23 cellular contexts compared by ENCODE assay signal in the genomic region with DNA sequence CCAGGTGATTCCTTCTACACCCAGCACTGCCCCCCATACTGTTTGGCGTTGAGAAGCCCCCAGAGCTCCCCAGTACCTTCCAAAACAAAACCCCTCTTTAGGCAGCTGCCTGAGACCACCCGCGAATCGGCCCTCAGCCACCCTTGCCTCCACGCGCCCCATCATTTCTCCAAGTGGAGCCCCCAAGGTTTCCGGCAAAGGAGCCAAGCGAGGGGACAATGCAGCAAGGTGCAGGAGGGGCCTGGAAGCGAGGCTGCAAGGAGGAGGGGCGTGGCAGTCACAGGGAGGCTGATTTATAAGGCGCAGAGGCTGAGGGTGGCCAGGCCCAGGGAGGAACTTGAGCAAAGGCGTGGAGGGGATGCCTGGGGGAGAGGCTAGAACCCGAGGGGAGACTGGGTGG.
"Had no signal": no experiment of that assay in that cellular context is flagged by ENCODE, and none has a peak within 500 bp of the region (broad histone marks: within the 10 kb centered on the region; RNA-seq: fewer than 3 reads in every experiment).

No MANE protein-coding gene starts in this region.

- H3K4me1 ChIP-seq: gastroesophageal sphincter had no signal

- H3K27me3 Mint-ChIP-seq: activated CD4-positive, alpha-beta memory T cell treated with anti-CD3 and anti-CD28 coated beads, Interleukin-2, amount 10 ng/mL, durations not matched to agents 7 days and 5 days; memory B cell had no signal

- H3K27ac Mint-ChIP-seq: activated CD4-positive, alpha-beta memory T cell treated with anti-CD3 and anti-CD28 coated beads, Interleukin-2, amount 10 ng/mL, durations not matched to agents 7 days and 5 days; endodermal cell; memory B cell; nephron progenitor cell had no signal

- H3K4me3 Mint-ChIP-seq: activated CD4-positive, alpha-beta memory T cell treated with anti-CD3 and anti-CD28 coated beads, Interleukin-2, amount 10 ng/mL, durations not matched to agents 7 days and 5 days; endodermal cell; memory B cell; nephron progenitor cell had no signal

- H3K9me3 Mint-ChIP-seq: activated CD4-positive, alpha-beta memory T cell treated with anti-CD3 and anti-CD28 coated beads, Interleukin-2, amount 10 ng/mL, durations not matched to agents 7 days and 5 days; activated naive CD4-positive, alpha-beta T cell treated with anti-CD3 and anti-CD28 coated beads, Interleukin-2, amount 50 U/mL, for 72 hours; endodermal cell; memory B cell; nephron progenitor cell had no signal

- ATAC-seq: activated naive CD4-positive, alpha-beta T cell treated with anti-CD3 and anti-CD28 coated beads, Interleukin-2, amount 50 U/mL, for 72 hours; gastroesophageal sphincter; left colon had no signal

- H3K9me3 ChIP-seq: colonic mucosa, gastroesophageal sphincter, spleen, stomach, suprapubic skin, tibial nerve had no signal

- H3K4me1 Mint-ChIP-seq: activated CD4-positive, alpha-beta memory T cell treated with anti-CD3 and anti-CD28 coated beads, Interleukin-2, amount 10 ng/mL, durations not matched to agents 7 days and 5 days had no signal

- H3K36me3 Mint-ChIP-seq: activated naive CD4-positive, alpha-beta T cell treated with anti-CD3 and anti-CD28 coated beads, Interleukin-2, amount 50 U/mL, for 72 hours had no signal

- H3K4me3 ChIP-seq: colonic mucosa, gastroesophageal sphincter, spleen, stomach, suprapubic skin, tibial nerve had no signal

- H3K27ac ChIP-seq: colonic mucosa, epithelial cell of prostate, gastroesophageal sphincter, suprapubic skin had no signal

- H3K27me3 ChIP-seq: colonic mucosa, gastroesophageal sphincter, spleen, stomach, suprapubic skin, tibial nerve had no signal

- DNase-seq: activated CD4-positive, alpha-beta memory T cell treated with anti-CD3 and anti-CD28 coated beads, Interleukin-2, amount 10 ng/mL, durations not matched to agents 7 days and 5 days; activated CD4-positive, alpha-beta T cell treated with anti-CD3 and anti-CD28 coated beads for 48 hours; activated gamma-delta T cell; activated T-cell treated with anti-CD3 and anti-CD28 coated beads for 4 hours; colonic mucosa; endodermal cell; head of caudate nucleus; hypothalamus; left colon; nephron progenitor cell; spleen; stimulated activated CD4-positive, alpha-beta T cell treated with anti-CD3 and anti-CD28 coated beads, Interleukin-4, amount 100 ng/mL, for 1 hour; stomach; T-helper 1 cell had no signal

- H3K36me3 ChIP-seq: colonic mucosa had no signal

- FAIRE-seq: astrocyte, islet of Langerhans, urothelium cell line had no signal
